Comparison of ENCODE assay signal across 8 cellular contexts in genomic region chr4:140151700-140152014, GRCh38. TPM values are rescaled to one million over a fixed set of nuclear protein-coding genes. Genes with fewer than 3 reads are reported as not detected.
DNase-seq lines count a peak whose midpoint lies in the region; ATAC-seq, FAIRE-seq and TF ChIP-seq lines count a peak whose summit lies in the region.

No MANE protein-coding gene starts in this region.

- no peaks in the 10 kb centered on the region for H3K9me3 ChIP-seq in left lung

- DNase-seq in A172 (ENCODE audit: low spot score), result peak; percentile 60
- DNase-seq in H54 (ENCODE audit: insufficient read length, low spot score), result peak; percentile 14
- DNase-seq in NCI-H226, result peak; percentile 77
- peak in 8 of 10 donors; percentile 46 to 77 (median 53) for DNase-seq in dorsolateral prefrontal cortex
- peak in 1 of 2 donors; percentile 88 for DNase-seq in left lung
- peak; percentile 25 to 39 for DNase-seq in stimulated activated CD4-positive, alpha-beta T cell treated with anti-CD3 and anti-CD28 coated beads, Interleukin-4, amount 100 ng/mL, for 48 hours (ENCODE audit: low read depth in 2 of 2)

- H3K27me3 ChIP-seq in dorsolateral prefrontal cortex (peaks cover 0 to 5% (median 0%) of the 10 kb centered on the region in 45 donors), left lung (no peaks in the 10 kb centered on the region)

- no peak for FAIRE-seq in H54 (lab: Jason Lieb, UNC)

- H3K36me3 ChIP-seq in left lung, result no peaks in the 10 kb centered on the region

- TF ChIP-seq POLR2A in H54 (IDR thresholded peaks at IDR 0.05; ENCODE audit: low read depth, low read length), result no peak

- peak overlapping the region; percentile 99 for H3K27ac ChIP-seq in VCaP
- peak overlapping the region; percentile 13 to 97 (median 92) for H3K27ac ChIP-seq in dorsolateral prefrontal cortex
- H3K27ac ChIP-seq in left lung, result peak overlapping the region; percentile 97 to 99

- ATAC-seq in left lung (peak; percentile 60), GM21423 (IDR thresholded peaks at IDR 0.05; ENCODE audit: unreplicated experiment) (no peak)

- no peak for TF ChIP-seq CTCF in VCaP (conservative IDR thresholded peaks at IDR 0.05)
- TF ChIP-seq CTCF in dorsolateral prefrontal cortex (IDR thresholded peaks at IDR 0.05 in 54 of 56, conservative IDR thresholded peaks at IDR 0.05 in 2 of 56; ENCODE audit: low read depth in 1 of 56, partially characterized antibody in 56 of 56), result peak in 3 of 56 donors; percentile 13 to 42 (median 32)
- no peak for TF ChIP-seq CTCF in left lung (IDR thresholded peaks at IDR 0.05)

- peak overlapping the region; percentile 52 to 92 (median 79) for H3K4me3 ChIP-seq in dorsolateral prefrontal cortex
- peak overlapping the region; percentile 53 to 69 for H3K4me3 ChIP-seq in left lung

- intact Hi-C loops in dorsolateral prefrontal cortex (cut with DNase I), result loop anchor here (5.0 to 10.0 kb wide), 7 partner anchors 54 to 494 kb away; no protein-coding TSS in a partner anchor
- intact Hi-C loops in left lung (cut with DNase I), result loop anchor here in 1 of 2 donors (5.0 kb wide), 3 partner anchors 99 to 414 kb away; no protein-coding TSS in a partner anchor

- H3K4me1 ChIP-seq in left lung, result peaks cover 4 to 31% of the 10 kb centered on the region in 2 donors

RNA-seq across cellular contexts. Expression of gene MAML3, which starts 2.3 kb away (rescaled TPM):
- 0.07 and 0.14 TPM in 2 replicates for total RNA-seq in A172 (2014; rRNA removed; shearing (Covaris generic))
- 1 to 10 TPM; 2.5 to 9.3 (median 4.8) TPM for total RNA-seq in dorsolateral prefrontal cortex
- 10 to 100 TPM in 1 of 2 donors, 1 to 10 TPM in 1; 5.8 to 10.3 TPM for total RNA-seq in left lung
